In the genomic region with DNA sequence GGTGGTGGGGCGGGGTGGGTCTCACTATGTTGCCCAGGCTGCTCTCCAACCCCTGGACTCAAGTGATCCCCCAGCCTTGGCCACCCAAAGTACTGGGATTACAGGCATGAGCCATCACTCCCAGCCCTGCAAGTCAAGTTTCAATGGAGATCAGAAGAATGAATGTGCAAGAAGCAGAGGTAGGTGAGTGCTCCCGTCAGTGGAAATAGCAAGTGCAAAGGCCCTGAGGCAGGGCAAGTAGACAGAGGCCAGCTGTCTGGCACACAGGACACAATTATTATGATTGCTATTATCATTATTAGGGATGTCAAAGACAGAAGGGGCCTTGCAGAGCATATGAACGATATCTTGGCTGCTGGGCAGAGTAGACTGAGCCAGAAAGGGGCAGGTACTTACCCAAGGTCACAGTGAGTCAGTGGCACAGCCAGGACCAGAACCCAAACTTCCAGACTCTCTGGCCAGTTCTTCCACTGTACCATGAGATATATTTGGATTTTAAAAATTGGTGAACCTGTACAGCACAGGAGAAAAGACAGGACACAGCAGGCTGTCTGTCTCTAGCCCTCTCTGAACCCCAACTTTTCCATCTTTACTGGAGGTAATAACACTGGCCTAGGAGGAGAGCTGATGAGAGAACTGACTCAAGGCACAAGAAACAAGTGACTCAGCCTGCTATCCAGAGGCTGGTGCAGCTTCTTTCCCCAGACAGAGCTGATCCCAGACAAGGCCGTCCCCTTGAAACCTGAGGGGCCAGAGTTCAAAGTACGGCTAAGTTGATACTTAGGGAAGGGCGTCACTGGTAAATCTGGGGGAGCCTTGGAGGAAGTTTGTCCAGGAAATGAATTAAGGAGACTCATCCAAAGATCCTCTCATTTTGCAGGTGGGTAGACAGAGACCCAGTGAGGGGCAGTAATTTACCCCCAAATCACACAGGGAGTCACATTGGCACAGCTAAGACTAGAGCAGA, we compare ENCODE assay signal across 10 cellular contexts. TPM values are rescaled to one million over a fixed set of nuclear protein-coding genes. Genes with fewer than 3 reads are reported as not detected.
DNase-seq lines count a peak whose midpoint lies in the region; ATAC-seq lines count a peak whose summit lies in the region.
"Had no signal": no experiment of that assay in that cellular context is flagged by ENCODE, and none has a peak within 500 bp of the region (broad histone marks: within the 10 kb centered on the region; RNA-seq: fewer than 3 reads in every experiment).

No MANE protein-coding gene starts in this region.

- peak overlapping the region; percentile 88 for H3K4me3 Mint-ChIP-seq in activated CD4-positive, alpha-beta T cell treated with anti-CD3 and anti-CD28 coated beads for 36 hours
- peak overlapping the region; percentile 79 for H3K4me3 Mint-ChIP-seq in activated T-cell treated with anti-CD3 and anti-CD28 coated beads, Interleukin-2, amount 50 U/mL, for 4 hours
- H3K4me3 Mint-ChIP-seq in immature natural killer cell = peak overlapping the region; percentile 81 to 88 (median 83)
- H3K4me3 Mint-ChIP-seq in stimulated activated naive B cell treated with anti-CD40 and anti-IgM and Interleukin-4, amounts not matched to agents 10 μg/mL and 1 μg/mL and 100 μg/mL, for 72 hours = peak overlapping the region; percentile 83 to 94

- peak overlapping the region; percentile 89 for H3K27ac Mint-ChIP-seq in activated CD4-positive, alpha-beta T cell treated with anti-CD3 and anti-CD28 coated beads for 36 hours
- H3K27ac Mint-ChIP-seq in immature natural killer cell = peak overlapping the region; percentile 32 to 81 (median 70)
- peak overlapping the region; percentile 90 for H3K27ac Mint-ChIP-seq in stimulated activated naive B cell treated with anti-CD40 and anti-IgM and Interleukin-4, amounts not matched to agents 10 μg/mL and 1 μg/mL and 100 μg/mL, for 72 hours

- peaks cover 14% of the 10 kb centered on the region for H3K4me1 Mint-ChIP-seq in activated CD4-positive, alpha-beta T cell treated with anti-CD3 and anti-CD28 coated beads for 36 hours
- H3K4me1 Mint-ChIP-seq in activated T-cell treated with anti-CD3 and anti-CD28 coated beads, Interleukin-2, amount 50 U/mL, for 4 hours (ENCODE audit: low read depth) = peaks cover 8% of the 10 kb centered on the region
- peaks cover 15 to 17% of the 10 kb centered on the region in 2 donors for H3K4me1 Mint-ChIP-seq in immature natural killer cell
- peaks cover 10 to 28% of the 10 kb centered on the region in 2 donors for H3K4me1 Mint-ChIP-seq in stimulated activated naive B cell treated with anti-CD40 and anti-IgM and Interleukin-4, amounts not matched to agents 10 μg/mL and 1 μg/mL and 100 μg/mL, for 72 hours

- POLR2A ChIA-PET in activated CD4-positive, alpha-beta T cell treated with anti-CD3 and anti-CD28 coated beads for 36 hours (lab: Charles Lee) = interaction anchor here (0.8 kb wide), 1 partner anchor 13 kb away, joined by 3 read pairs; no protein-coding TSS in a partner anchor

- no peaks in the 10 kb centered on the region for H3K9me3 Mint-ChIP-seq in activated CD4-positive, alpha-beta T cell treated with anti-CD3 and anti-CD28 coated beads for 36 hours (ENCODE audit: low read depth)
- H3K9me3 Mint-ChIP-seq in activated T-cell treated with anti-CD3 and anti-CD28 coated beads, Interleukin-2, amount 50 U/mL, for 4 hours = no peaks in the 10 kb centered on the region
- H3K9me3 Mint-ChIP-seq in immature natural killer cell = no peaks in the 10 kb centered on the region
- no peaks in the 10 kb centered on the region for H3K9me3 Mint-ChIP-seq in stimulated activated naive B cell treated with anti-CD40 and anti-IgM and Interleukin-4, amounts not matched to agents 10 μg/mL and 1 μg/mL and 100 μg/mL, for 72 hours

- CTCF ChIA-PET in activated CD4-positive, alpha-beta T cell treated with anti-CD3 and anti-CD28 coated beads for 36 hours (lab: Charles Lee) = interaction anchor here (0.6 to 1.0 kb wide), 7 partner anchors 11 to 282 kb away, joined by 3 to 4 read pairs (median 3); no protein-coding TSS in a partner anchor

- peaks cover 13% of the 10 kb centered on the region for H3K36me3 Mint-ChIP-seq in activated CD4-positive, alpha-beta T cell treated with anti-CD3 and anti-CD28 coated beads for 36 hours (ENCODE audit: low read depth)
- H3K36me3 Mint-ChIP-seq in activated T-cell treated with anti-CD3 and anti-CD28 coated beads, Interleukin-2, amount 50 U/mL, for 4 hours (ENCODE audit: insufficient read depth) = peaks cover 4% of the 10 kb centered on the region
- peaks cover 0 to 5% (median 0%) of the 10 kb centered on the region in 3 donors for H3K36me3 Mint-ChIP-seq in immature natural killer cell
- H3K36me3 Mint-ChIP-seq in stimulated activated naive B cell treated with anti-CD40 and anti-IgM and Interleukin-4, amounts not matched to agents 10 μg/mL and 1 μg/mL and 100 μg/mL, for 72 hours = peaks cover 11 to 17% of the 10 kb centered on the region in 2 donors

- no peaks in the 10 kb centered on the region for H3K27me3 Mint-ChIP-seq in activated CD4-positive, alpha-beta T cell treated with anti-CD3 and anti-CD28 coated beads for 36 hours
- peaks cover 9% of the 10 kb centered on the region for H3K27me3 Mint-ChIP-seq in activated T-cell treated with anti-CD3 and anti-CD28 coated beads, Interleukin-2, amount 50 U/mL, for 4 hours (ENCODE audit: low read depth)
- peaks cover 0 to 4% (median 2%) of the 10 kb centered on the region in 3 donors for H3K27me3 Mint-ChIP-seq in immature natural killer cell (ENCODE audit: low read depth in 3 of 3)
- H3K27me3 Mint-ChIP-seq in stimulated activated naive B cell treated with anti-CD40 and anti-IgM and Interleukin-4, amounts not matched to agents 10 μg/mL and 1 μg/mL and 100 μg/mL, for 72 hours = no peaks in the 10 kb centered on the region

- DNase-seq in activated CD4-positive, alpha-beta T cell treated with anti-CD3 and anti-CD28 coated beads for 36 hours = peak; percentile 34
- DNase-seq in activated CD4-positive, alpha-beta T cell treated with anti-CD3 and anti-CD28 coated beads, Interleukin-2, amount 50 U/mL, for 48 hours = no peak
- no peak for DNase-seq in activated T-cell treated with anti-CD3 and anti-CD28 coated beads, Interleukin-2, amount 50 U/mL, for 4 hours
- DNase-seq in immature natural killer cell (no peak), KG1 (lab: John Stamatoyannopoulos, UW) (no peak)
- no peak for DNase-seq in stimulated activated naive B cell treated with anti-CD40 and anti-IgM and Interleukin-4, amounts not matched to agents 10 μg/mL and 1 μg/mL and 100 μg/mL, for 72 hours
- DNase-seq: NCI-H1436 treated with DMSO at 0.1 percent for 48 hours; stimulated activated CD8-positive, alpha-beta memory T cell treated with anti-CD3 and anti-CD28 coated beads, Interleukin-4, amount 100 ng/mL, for 48 hours had no signal

- ATAC-seq in activated CD4-positive, alpha-beta T cell treated with anti-CD3 and anti-CD28 coated beads for 36 hours = peak; percentile 43
- ATAC-seq in activated T-cell treated with anti-CD3 and anti-CD28 coated beads, Interleukin-2, amount 50 U/mL, for 4 hours = no peak
- ATAC-seq in stimulated activated naive B cell treated with anti-CD40 and anti-IgM and Interleukin-4, amounts not matched to agents 10 μg/mL and 1 μg/mL and 100 μg/mL, for 72 hours (replicated peaks) = no peak
- no peak for ATAC-seq in GM18517 (IDR thresholded peaks at IDR 0.05; ENCODE audit: unreplicated experiment)
- ATAC-seq in GM21423 (IDR thresholded peaks at IDR 0.05; ENCODE audit: unreplicated experiment) = no peak

- intact Hi-C loops in activated CD4-positive, alpha-beta T cell treated with anti-CD3 and anti-CD28 coated beads for 36 hours (cut with DNase I, micrococcal nuclease) = loop anchor here in 1 of 2 experiments (1.0 to 5.0 kb wide), 2 partner anchors 33 to 100 kb away; partner anchors contain the start of genes CDC26, PRPF4 and WDR31

RNA-seq across cellular contexts. Expression of gene HDHD3, which starts 1.4 kb away (rescaled TPM):
- 10 to 100 TPM; 12.7 to 16.5 TPM for total RNA-seq in activated CD4-positive, alpha-beta T cell treated with anti-CD3 and anti-CD28 coated beads for 36 hours
- 10 to 100 TPM in 2 of 3 donors, 1 to 10 TPM in 1; 7.1 to 14.4 (median 12.7) TPM for total RNA-seq in activated T-cell treated with anti-CD3 and anti-CD28 coated beads, Interleukin-2, amount 50 U/mL, for 4 hours
- 10 to 100 TPM; 17.4 to 29.7 (median 22.4) TPM for polyA plus RNA-seq in immature natural killer cell

RNA-seq across cellular contexts. Expression of gene ALAD, which starts 25.7 kb away (rescaled TPM):
- total RNA-seq in activated CD4-positive, alpha-beta T cell treated with anti-CD3 and anti-CD28 coated beads for 36 hours = 10 to 100 TPM; 20.2 to 30.1 TPM
- total RNA-seq in activated T-cell treated with anti-CD3 and anti-CD28 coated beads, Interleukin-2, amount 50 U/mL, for 4 hours = 10 to 100 TPM; 17.9 to 18.4 (median 18.2) TPM
- polyA plus RNA-seq in immature natural killer cell = 10 to 100 TPM; 11.9 to 26.7 (median 19.7) TPM

RNA-seq across cellular contexts. Expression of gene BSPRY, which starts 26.0 kb away (rescaled TPM):
- 1 to 10 TPM; 5.7 to 6.6 TPM for total RNA-seq in activated CD4-positive, alpha-beta T cell treated with anti-CD3 and anti-CD28 coated beads for 36 hours
- total RNA-seq in activated T-cell treated with anti-CD3 and anti-CD28 coated beads, Interleukin-2, amount 50 U/mL, for 4 hours = 1 to 10 TPM in 1 of 3 donors, under 1 TPM in 2; 0.60 to 1.8 (median 0.87) TPM
- polyA plus RNA-seq in immature natural killer cell = 1 to 10 TPM; 1.9 to 6.1 (median 3.7) TPM

RNA-seq across cellular contexts. Expression of gene POLE3, which starts 35.1 kb away (rescaled TPM):
- 10 to 100 TPM; 53.3 to 57.4 TPM for total RNA-seq in activated CD4-positive, alpha-beta T cell treated with anti-CD3 and anti-CD28 coated beads for 36 hours
- 100 to 1,000 TPM in 2 of 3 donors, 10 to 100 TPM in 1; 97.5 to 111 (median 106) TPM for total RNA-seq in activated T-cell treated with anti-CD3 and anti-CD28 coated beads, Interleukin-2, amount 50 U/mL, for 4 hours
- 100 to 1,000 TPM; 132 to 204 (median 177) TPM for polyA plus RNA-seq in immature natural killer cell

RNA-seq across cellular contexts. Expression of gene C9orf43, which starts 35.2 kb away (rescaled TPM):
- total RNA-seq in activated CD4-positive, alpha-beta T cell treated with anti-CD3 and anti-CD28 coated beads for 36 hours = 1 to 10 TPM in 1 of 2 experiments, under 1 TPM in 1; 0.91 to 1.1 TPM
- total RNA-seq in activated T-cell treated with anti-CD3 and anti-CD28 coated beads, Interleukin-2, amount 50 U/mL, for 4 hours = 1 to 10 TPM in 2 of 3 donors, under 1 TPM in 1; 0.57 to 1.4 (median 1.1) TPM
- polyA plus RNA-seq in immature natural killer cell = under 1 TPM in 1 of 3 donors, not detected in 2; 0.16 TPM
